ENCODE assay signal across 27 cellular contexts in genomic region chr1:235468009-235468408, GRCh38.
"Had no signal": no experiment of that assay in that cellular context is flagged by ENCODE, and none has a peak within 500 bp of the region (broad histone marks: within the 10 kb centered on the region; RNA-seq: fewer than 3 reads in every experiment).

No MANE protein-coding gene starts in this region.

- H3K27ac ChIP-seq: esophagus squamous epithelium, left ventricle myocardium inferior, ovary, prostate gland, skin epidermis, testis, transverse colon had no signal

- H3K4me3 ChIP-seq: esophagus squamous epithelium, left ventricle myocardium inferior, ovary, prostate gland, skin epidermis, testis, transverse colon had no signal

- H3K27me3 Mint-ChIP-seq: activated CD8-positive, alpha-beta T cell treated with anti-CD3 and anti-CD28 coated beads for 36 hours; activated T-helper 17 cell treated with anti-CD3 and anti-CD28 coated beads, Interleukin-2, amount 50 U/mL, for 72 hours; brain; naive thymus-derived CD4-positive, alpha-beta T cell had no signal

- H3K4me1 Mint-ChIP-seq: activated T-helper 17 cell treated with anti-CD3 and anti-CD28 coated beads, Interleukin-2, amount 50 U/mL, for 72 hours; brain; endodermal cell; WTC11 had no signal

- H3K9me3 ChIP-seq: esophagus squamous epithelium, left ventricle myocardium inferior, ovary, prostate gland, testis, transverse colon had no signal

- H3K27me3 ChIP-seq: esophagus squamous epithelium, ovary, testis, transverse colon had no signal

- H3K4me3 Mint-ChIP-seq: activated CD8-positive, alpha-beta T cell treated with anti-CD3 and anti-CD28 coated beads for 36 hours; activated T-cell treated with anti-CD3 and anti-CD28 coated beads, Interleukin-2, amount 50 U/mL, for 4 hours; activated T-helper 17 cell treated with anti-CD3 and anti-CD28 coated beads, Interleukin-2, amount 50 U/mL, for 72 hours; brain; endodermal cell; naive thymus-derived CD4-positive, alpha-beta T cell; WTC11 had no signal

- H3K4me1 ChIP-seq: esophagus squamous epithelium, left ventricle myocardium inferior, prostate gland, testis, transverse colon had no signal

- H3K27ac Mint-ChIP-seq: activated CD8-positive, alpha-beta T cell treated with anti-CD3 and anti-CD28 coated beads for 36 hours; activated T-helper 17 cell treated with anti-CD3 and anti-CD28 coated beads, Interleukin-2, amount 50 U/mL, for 72 hours; endodermal cell; naive thymus-derived CD4-positive, alpha-beta T cell; WTC11 had no signal

- H3K36me3 ChIP-seq: ovary, prostate gland had no signal

- DNase-seq: activated CD4-positive, alpha-beta T cell treated with anti-CD3 and anti-CD28 coated beads for 1 hour; activated CD4-positive, alpha-beta T cell treated with anti-CD3 and anti-CD28 coated beads, Interleukin-2, amount 50 U/mL, for 1 hour; activated CD8-positive, alpha-beta T cell treated with anti-CD3 and anti-CD28 coated beads for 36 hours; activated gamma-delta T cell treated with Interleukin-2 at 50 U/mL for 16 hours; activated naive CD4-positive, alpha-beta T cell treated with anti-CD3 and anti-CD28 coated beads, Interleukin-2, amount 50 U/mL, for 16 hours; activated T-cell treated with anti-CD3 and anti-CD28 coated beads, Interleukin-2, amount 50 U/mL, for 4 hours; amygdala; endodermal cell; esophagus squamous epithelium; foreskin melanocyte; left ventricle myocardium inferior; midbrain; naive thymus-derived CD4-positive, alpha-beta T cell; ovary; retina; stimulated activated CD4-positive, alpha-beta T cell treated with anti-CD3 and anti-CD28 coated beads, Interleukin-12 subunit alpha, Interleukin-12 subunit beta, amount 100 ng/mL, for 4 hours; stimulated activated CD4-positive, alpha-beta T cell treated with anti-CD3 and anti-CD28 coated beads, Interleukin-4, amount 100 ng/mL, for 1 hour; stimulated activated naive CD8-positive, alpha-beta T cell treated with anti-CD3 and anti-CD28 coated beads, Interleukin-15, Interleukin-2, amounts not matched to agents 100 U/mL and 50 U/mL, for 24 hours; T-helper 2 cell; testis; transverse colon had no signal

- H3K9me3 Mint-ChIP-seq: activated CD8-positive, alpha-beta T cell treated with anti-CD3 and anti-CD28 coated beads for 36 hours; activated T-cell treated with anti-CD3 and anti-CD28 coated beads, Interleukin-2, amount 50 U/mL, for 4 hours; activated T-helper 17 cell treated with anti-CD3 and anti-CD28 coated beads, Interleukin-2, amount 50 U/mL, for 72 hours had no signal

- ATAC-seq: activated CD8-positive, alpha-beta T cell treated with anti-CD3 and anti-CD28 coated beads for 36 hours; activated T-cell treated with anti-CD3 and anti-CD28 coated beads, Interleukin-2, amount 50 U/mL, for 4 hours; activated T-helper 17 cell treated with anti-CD3 and anti-CD28 coated beads, Interleukin-2, amount 50 U/mL, for 72 hours; naive thymus-derived CD4-positive, alpha-beta T cell; sciatic nerve; stimulated activated naive CD8-positive, alpha-beta T cell treated with anti-CD3 and anti-CD28 coated beads, Interleukin-15, Interleukin-2, amounts not matched to agents 100 U/mL and 50 U/mL, for 24 hours; WTC11 had no signal
